In genomic region chr5:60700347-60700815, GRCh38 we compare ENCODE assay signal across 1 cellular context.
A peak's percentile ranks its signal among the peaks of the same experiment; 100 is the strongest.
TF ChIP-seq lines count a peak whose summit lies in the region.

No MANE protein-coding gene starts in this region.

TF ChIP-seq in K562, 482 proteins besides CTCF, POLR2A, EP300 and RAD21 (continues in another document):
- TF ChIP-seq BRF2 (IDR thresholded peaks at IDR 0.05; ENCODE audit: borderline replicate concordance, insufficient read depth, insufficient read length), result no peak
- TF ChIP-seq GATAD2A (IDR thresholded peaks at IDR 0.05), result no peak
- no peak for TF ChIP-seq THRB (CRISPR knock-in tag; conservative IDR thresholded peaks at IDR 0.05)
- TF ChIP-seq TFAP4 (CRISPR knock-in tag; IDR thresholded peaks at IDR 0.05; ENCODE audit: borderline replicate concordance), result no peak
- TF ChIP-seq CBX3 (IDR thresholded peaks at IDR 0.05; ENCODE audit: borderline replicate concordance in 1 of 2, low read length in 2 of 2), result no peak
- 0 out of 2 replicates have a peak, but pooled peaks have one; percentile 14 for TF ChIP-seq GATA2 (CRISPR knock-in tag; IDR thresholded peaks at IDR 0.05)
- TF ChIP-seq TRIM24 (IDR thresholded peaks at IDR 0.05), result no peak; a peak in 1 of 4 replicates
- no peak for TF ChIP-seq CHCHD3 (CRISPR knock-in tag; IDR thresholded peaks at IDR 0.05)
- no peak; the same call in 1 of the 2 replicates for TF ChIP-seq TRIM28 (IDR thresholded peaks at IDR 0.05)
- TF ChIP-seq CBFB (CRISPR knock-in tag; IDR thresholded peaks at IDR 0.05), result no peak
- no peak; the same call in 1 of the 2 replicates for TF ChIP-seq HDAC2 (IDR thresholded peaks at IDR 0.05)
- TF ChIP-seq SAFB2 (IDR thresholded peaks at IDR 0.05; ENCODE audit: borderline replicate concordance, low read depth, low read length, severe bottlenecking), result no peak
- no peak for TF ChIP-seq ATF3 (IDR thresholded peaks at IDR 0.05)
- TF ChIP-seq ATF3 (CRISPR knock-in tag; conservative IDR thresholded peaks at IDR 0.05), result no peak
- no peak for TF ChIP-seq SRSF3 (IDR thresholded peaks at IDR 0.05; ENCODE audit: insufficient read depth, low read length)
- no peak for TF ChIP-seq NCOA4 (IDR thresholded peaks at IDR 0.05; ENCODE audit: partially characterized antibody)
- no peak for TF ChIP-seq NR3C1 (CRISPR knock-in tag; IDR thresholded peaks at IDR 0.05)
- TF ChIP-seq FOXA1 (IDR thresholded peaks at IDR 0.05; ENCODE audit: borderline replicate concordance), result no peak
- no peak for TF ChIP-seq RBM14 (IDR thresholded peaks at IDR 0.05; ENCODE audit: borderline replicate concordance, insufficient read depth, low read depth, low read length)
- no peak for TF ChIP-seq FOXM1 (IDR thresholded peaks at IDR 0.05; ENCODE audit: low read depth)
- 0 out of 2 replicates have a peak, but pooled peaks have one; percentile 19 for TF ChIP-seq FOXM1 (CRISPR knock-in tag; IDR thresholded peaks at IDR 0.05; ENCODE audit: low read depth)
- no peak for TF ChIP-seq NR1H2 (CRISPR knock-in tag; IDR thresholded peaks at IDR 0.05)
- TF ChIP-seq KAT8 (IDR thresholded peaks at IDR 0.05; ENCODE audit: low read depth), result no peak
- peak in 1 of 2 experiments; percentile 6; a peak in 1 of 4 replicates for TF ChIP-seq TEAD1 (CRISPR knock-in tag; IDR thresholded peaks at IDR 0.05)
- no peak for TF ChIP-seq HSF4 (CRISPR knock-in tag; IDR thresholded peaks at IDR 0.05; ENCODE audit: borderline replicate concordance)
- 0 out of 2 replicates have a peak, but pooled peaks have one; percentile 16 for TF ChIP-seq ETV5 (CRISPR knock-in tag; IDR thresholded peaks at IDR 0.05; ENCODE audit: low read depth)
- TF ChIP-seq MAX (CRISPR knock-in tag; IDR thresholded peaks at IDR 0.05), result peak; percentile 60
- TF ChIP-seq ZNF644 (tag; IDR thresholded peaks at IDR 0.05; ENCODE audit: low read depth), result no peak
- TF ChIP-seq ZNF23 (CRISPR knock-in tag; IDR thresholded peaks at IDR 0.05), result no peak
- peak; percentile 44; the same call in 1 of the 2 replicates for TF ChIP-seq NCOA1 (IDR thresholded peaks at IDR 0.05; ENCODE audit: low read depth)
- no peak for TF ChIP-seq DEAF1 (CRISPR knock-in tag; IDR thresholded peaks at IDR 0.05)
- TF ChIP-seq IRF9 (tag; IDR thresholded peaks at IDR 0.05), result no peak
- TF ChIP-seq KLF1 (tag; IDR thresholded peaks at IDR 0.05), result no peak
- no peak for TF ChIP-seq CHAMP1 (IDR thresholded peaks at IDR 0.05)
- TF ChIP-seq MED1 (CRISPR knock-in tag; IDR thresholded peaks at IDR 0.05; ENCODE audit: borderline replicate concordance), result no peak
- no peak for TF ChIP-seq FOXO4 (CRISPR knock-in tag; IDR thresholded peaks at IDR 0.05)
- no peak for TF ChIP-seq SIN3A (IDR thresholded peaks at IDR 0.05; ENCODE audit: borderline replicate concordance in 2 of 2, control insufficient read depth in 1 of 2, low read depth in 2 of 2, low read length in 2 of 2)
- TF ChIP-seq ZNF398 (CRISPR knock-in tag; IDR thresholded peaks at IDR 0.05), result no peak
- no peak for TF ChIP-seq PHF21A (IDR thresholded peaks at IDR 0.05; ENCODE audit: borderline replicate concordance, low read depth)
- TF ChIP-seq STAG1 (CRISPR knock-in tag; IDR thresholded peaks at IDR 0.05; ENCODE audit: borderline replicate concordance), result no peak
- no peak for TF ChIP-seq PRMT5 (CRISPR knock-in tag; IDR thresholded peaks at IDR 0.05)
- no peak for TF ChIP-seq POLR2B (IDR thresholded peaks at IDR 0.05; ENCODE audit: low read depth, partially characterized antibody)
- no peak for TF ChIP-seq RBM39 (optimal IDR thresholded peaks at IDR 0.05; ENCODE audit: low read depth, low read length)
- no peak for TF ChIP-seq E2F8 (IDR thresholded peaks at IDR 0.05; ENCODE audit: low read depth, partially characterized antibody)
- TF ChIP-seq CEBPG (CRISPR knock-in tag; IDR thresholded peaks at IDR 0.05), result no peak
- no peak for TF ChIP-seq CEBPG (tag; conservative IDR thresholded peaks at IDR 0.05 in 1 of 2, IDR thresholded peaks at IDR 0.05 in 1 of 2)
- no peak for TF ChIP-seq ZNF586 (CRISPR knock-in tag; conservative IDR thresholded peaks at IDR 0.05)
- TF ChIP-seq NFIX (CRISPR knock-in tag; IDR thresholded peaks at IDR 0.05; ENCODE audit: low read depth), result no peak
- TF ChIP-seq SMAD1 (IDR thresholded peaks at IDR 0.05; ENCODE audit: low read depth, low read length, partially characterized antibody), result no peak
